1 cellular context compared by ENCODE assay signal in the genomic region with DNA sequence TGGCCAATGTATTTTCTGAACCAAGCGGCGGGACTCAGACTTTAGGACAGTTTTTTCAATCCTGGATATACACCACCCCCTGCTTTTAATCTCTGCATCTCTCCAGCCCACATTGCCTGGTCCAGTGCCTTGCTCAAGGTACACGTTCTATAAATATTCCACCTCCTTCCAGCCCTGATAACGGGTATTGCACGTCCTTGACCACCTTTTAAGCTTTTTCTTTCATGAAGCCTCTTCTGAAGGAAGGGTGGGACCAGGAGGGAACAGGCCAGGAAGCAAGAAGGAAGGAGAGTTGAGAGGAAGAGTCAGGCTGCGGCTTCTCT.
TF ChIP-seq lines count a peak whose summit lies in the region.

No MANE protein-coding gene starts in this region.

TF ChIP-seq in K562, 482 proteins besides CTCF, POLR2A, EP300 and RAD21 (continued from another document):
- TF ChIP-seq FOXP4 (CRISPR knock-in tag; IDR thresholded peaks at IDR 0.05; ENCODE audit: borderline replicate concordance) (0 out of 2 replicates have a peak, but pooled peaks have one; percentile 40), SP2 (IDR thresholded peaks at IDR 0.05; ENCODE audit: extremely low read depth, low read depth, low read length, poor library complexity, severe bottlenecking) (no peak), NR2C1 (IDR thresholded peaks at IDR 0.05) (peak; percentile 49; the same call in 1 of the 2 replicates), NR2C1 (tag; IDR thresholded peaks at IDR 0.05) (no peak), ZNF133 (CRISPR knock-in tag; IDR thresholded peaks at IDR 0.05) (no peak), PML (IDR thresholded peaks at IDR 0.05; ENCODE audit: low read length) (no peak), CBX1 (IDR thresholded peaks at IDR 0.05; ENCODE audit: low read depth) (no peak), RBFOX2 (IDR thresholded peaks at IDR 0.05; ENCODE audit: low read depth, low read length) (no peak), SRF (CRISPR knock-in tag; IDR thresholded peaks at IDR 0.05) (no peak), CBX8 (IDR thresholded peaks at IDR 0.05; ENCODE audit: borderline replicate concordance, extremely low read depth, low read depth, low read length, poor library complexity, severe bottlenecking) (no peak), PRPF4 (IDR thresholded peaks at IDR 0.05; ENCODE audit: insufficient read depth, low read depth, low read length, poor library complexity, severe bottlenecking) (no peak), BCOR (IDR thresholded peaks at IDR 0.05) (no peak), ZKSCAN8 (CRISPR knock-in tag; IDR thresholded peaks at IDR 0.05) (no peak), ATF3 (IDR thresholded peaks at IDR 0.05) (0 out of 2 replicates have a peak, but pooled peaks have one; percentile 3), ATF3 (CRISPR knock-in tag; conservative IDR thresholded peaks at IDR 0.05) (no peak), ATF1 (CRISPR knock-in tag; IDR thresholded peaks at IDR 0.05) (no peak), ATF1 (tag; IDR thresholded peaks at IDR 0.05) (0 out of 2 replicates have a peak, but pooled peaks have one; percentile 14), MCM3 (IDR thresholded peaks at IDR 0.05) (no peak), MEF2D (tag; conservative IDR thresholded peaks at IDR 0.05; ENCODE audit: low read depth) (peak; percentile 77), ZBTB49 (CRISPR knock-in tag; IDR thresholded peaks at IDR 0.05; ENCODE audit: borderline replicate concordance) (no peak), ZFP30 (CRISPR knock-in tag; IDR thresholded peaks at IDR 0.05; ENCODE audit: borderline replicate concordance) (no peak), SNRNP70 (optimal IDR thresholded peaks at IDR 0.05; ENCODE audit: low read depth, low read length) (no peak), CREB1 (IDR thresholded peaks at IDR 0.05) (no peak), CREB1 (CRISPR knock-in tag; IDR thresholded peaks at IDR 0.05) (no peak), SRSF7 (optimal IDR thresholded peaks at IDR 0.05; ENCODE audit: low read depth, low read length) (no peak), ZNF639 (CRISPR knock-in tag; conservative IDR thresholded peaks at IDR 0.05 in 1 of 2, IDR thresholded peaks at IDR 0.05 in 1 of 2) (no peak), GATAD2A (IDR thresholded peaks at IDR 0.05) (0 out of 2 replicates have a peak, but pooled peaks have one; percentile 1), HDAC3 (IDR thresholded peaks at IDR 0.05; ENCODE audit: borderline replicate concordance, partially characterized antibody) (no peak), POLR3A (IDR thresholded peaks at IDR 0.05; ENCODE audit: borderline replicate concordance, extremely low read depth, insufficient read depth, insufficient read length) (no peak), ZNF707 (CRISPR knock-in tag; conservative IDR thresholded peaks at IDR 0.05) (no peak), GTF2A2 (tag; IDR thresholded peaks at IDR 0.05) (no peak), HNRNPL (IDR thresholded peaks at IDR 0.05; ENCODE audit: low read depth, low read length) (no peak), XRCC3 (IDR thresholded peaks at IDR 0.05) (no peak), ZBTB11 (CRISPR knock-in tag; IDR thresholded peaks at IDR 0.05) (no peak), YBX1 (IDR thresholded peaks at IDR 0.05) (no peak)
- TF ChIP-seq, protein P1, sequence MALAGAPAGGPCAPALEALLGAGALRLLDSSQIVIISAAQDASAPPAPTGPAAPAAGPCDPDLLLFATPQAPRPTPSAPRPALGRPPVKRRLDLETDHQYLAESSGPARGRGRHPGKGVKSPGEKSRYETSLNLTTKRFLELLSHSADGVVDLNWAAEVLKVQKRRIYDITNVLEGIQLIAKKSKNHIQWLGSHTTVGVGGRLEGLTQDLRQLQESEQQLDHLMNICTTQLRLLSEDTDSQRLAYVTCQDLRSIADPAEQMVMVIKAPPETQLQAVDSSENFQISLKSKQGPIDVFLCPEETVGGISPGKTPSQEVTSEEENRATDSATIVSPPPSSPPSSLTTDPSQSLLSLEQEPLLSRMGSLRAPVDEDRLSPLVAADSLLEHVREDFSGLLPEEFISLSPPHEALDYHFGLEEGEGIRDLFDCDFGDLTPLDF (CRISPR knock-in tag; IDR thresholded peaks at IDR 0.05) = no peak
- TF ChIP-seq, protein P2, sequence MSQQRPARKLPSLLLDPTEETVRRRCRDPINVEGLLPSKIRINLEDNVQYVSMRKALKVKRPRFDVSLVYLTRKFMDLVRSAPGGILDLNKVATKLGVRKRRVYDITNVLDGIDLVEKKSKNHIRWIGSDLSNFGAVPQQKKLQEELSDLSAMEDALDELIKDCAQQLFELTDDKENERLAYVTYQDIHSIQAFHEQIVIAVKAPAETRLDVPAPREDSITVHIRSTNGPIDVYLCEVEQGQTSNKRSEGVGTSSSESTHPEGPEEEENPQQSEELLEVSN (IDR thresholded peaks at IDR 0.05; ENCODE audit: borderline replicate concordance in 1 of 2, extremely low read depth in 1 of 2, insufficient read depth in 1 of 2, insufficient read length in 1 of 2, low read depth in 1 of 2, low read length in 1 of 2, poor library complexity in 1 of 2, severe bottlenecking in 1 of 2) = no peak
